In genomic region chr1:33188572-33189275, GRCh38 we compare ENCODE assay signal across 19 cellular contexts. TPM values are rescaled to one million over a fixed set of nuclear protein-coding genes. Genes with fewer than 3 reads are reported as not detected.
DNase-seq lines count a peak whose midpoint lies in the region; TF ChIP-seq lines count a peak whose summit lies in the region.
"Had no signal": no experiment of that assay in that cellular context is flagged by ENCODE, and none has a peak within 500 bp of the region (broad histone marks: within the 10 kb centered on the region; RNA-seq: fewer than 3 reads in every experiment).

No MANE protein-coding gene starts in this region.

- no peak overlapping the region for H3K4me3 ChIP-seq in fibroblast of mammary gland (ENCODE audit: control insufficient read depth, low read depth, low read length)
- no peak overlapping the region for H3K4me3 ChIP-seq in uterus
- H3K4me3 ChIP-seq: cardiac muscle cell, left ventricle myocardium inferior, SK-N-MC, tibial artery had no signal

- no peaks in the 10 kb centered on the region for H3K36me3 ChIP-seq in uterus
- H3K36me3 ChIP-seq: cardiac muscle cell, left ventricle myocardium inferior, tibial artery had no signal

- DNase-seq in ELR (ENCODE audit: low read depth) (peak; percentile 63), M059J (ENCODE audit: low read depth) (peak; percentile 69), fibroblast of mammary gland (ENCODE audit: low read depth) (peak; percentile 31), myocyte (ENCODE audit: low read depth) (peak; percentile 27), RWPE1 (ENCODE audit: low spot score) (no peak), uterus (no peak), NCI-H2029 (lab: John Stamatoyannopoulos, UW) (no peak)
- DNase-seq in activated CD4-positive, alpha-beta T cell treated with anti-CD3 and anti-CD28 coated beads for 4 hours = no peak
- DNase-seq: Caco-2, dermis blood vessel endothelial cell, H7, left ventricle myocardium inferior, MM.1S, NCI-H1694, NCI-H2227 treated with DMSO at 0.1 percent for 48 hours, right cardiac atrium, tibial artery had no signal

- CTCF ChIA-PET in RWPE1 (lab: Yijun Ruan, JAX) = no interaction called here

- H3K4me1 ChIP-seq in uterus = no peaks in the 10 kb centered on the region
- H3K4me1 ChIP-seq: Caco-2, left ventricle myocardium inferior, tibial artery had no signal

- intact Hi-C loops in uterus (cut with DNase I; ENCODE audit: low total_unique reads) = no loop called here

- POLR2A ChIA-PET in RWPE1 (lab: Yijun Ruan, JAX; ENCODE audit: low non-redundant PET) = no interaction called here

- H3K27me3 ChIP-seq in uterus = no peaks in the 10 kb centered on the region

- no peak for TF ChIP-seq CTCF in fibroblast of mammary gland (conservative IDR thresholded peaks at IDR 0.05; ENCODE audit: control insufficient read depth, insufficient read depth, low read depth, low read length)
- no peak for TF ChIP-seq CTCF in RWPE1 (conservative IDR thresholded peaks at IDR 0.05; ENCODE audit: low read depth)
- no peak for TF ChIP-seq CTCF in uterus (IDR thresholded peaks at IDR 0.05)

- TF ChIP-seq POLR2A in uterus (IDR thresholded peaks at IDR 0.05) = no peak

- no peaks in the 10 kb centered on the region for H3K9me3 ChIP-seq in uterus
- H3K9me3 ChIP-seq: Caco-2, left ventricle myocardium inferior, tibial artery had no signal

- H3K27ac ChIP-seq in RWPE1 = no peak overlapping the region
- H3K27ac ChIP-seq in uterus = no peak overlapping the region
- H3K27ac ChIP-seq: cardiac muscle cell, left ventricle myocardium inferior, SK-N-MC, tibial artery had no signal

RNA-seq across cellular contexts. Expression of gene TRIM62, which starts 6.9 kb away (rescaled TPM):
- 14.4 and 15.6 TPM in 2 replicates for total RNA-seq in M059J (2014; rRNA removed; shearing (Covaris generic))
- total RNA-seq in myocyte (16.8 and 20.8 TPM in 2 replicates), uterus (1 to 10 TPM in 2 of 4 donors, under 1 TPM in 2; 0.26 to 9.4 (median 1.4) TPM)
- polyA plus RNA-seq in myocyte (2012) = 7.5 TPM

Comparison
In these comparisons a context has a peak if more than half of its experiments do, and no peak if none do; other contexts are left out.
1. DNase-seq: peak in ELR (single experiment), M059J (single experiment), fibroblast of mammary gland (single experiment) and myocyte (single experiment); none in activated CD4-positive, alpha-beta T cell treated with anti-CD3 and anti-CD28 coated beads for 4 hours (0 of 2), RWPE1 (single experiment), uterus (0 of 2) and NCI-H2029 (single experiment).